ENCODE assay signal across 8 cellular contexts in genomic region chr15:75516513-75516912, GRCh38.
DNase-seq lines count a peak whose midpoint lies in the region; ATAC-seq, FAIRE-seq and TF ChIP-seq lines count a peak whose summit lies in the region.
"Not testable (repeated sequence)": the region's sequence is repeated elsewhere in the genome, so short reads cannot be mapped to it uniquely, and the experiment has no call there.

No MANE protein-coding gene starts in this region.

- FAIRE-seq in astrocyte (lab: Jason Lieb, UNC) = not testable (repeated sequence)

- not testable (repeated sequence) for TF ChIP-seq CTCF in RWPE1 (conservative IDR thresholded peaks at IDR 0.05; ENCODE audit: low read depth); astrocyte (IDR thresholded peaks at IDR 0.05; ENCODE audit: insufficient read depth, low read depth, low read length); epithelial cell of esophagus (IDR thresholded peaks at IDR 0.05; ENCODE audit: insufficient read depth, low read depth, low read length, missing control alignments); osteoblast (IDR thresholded peaks at IDR 0.05; ENCODE audit: extremely low read depth, low read depth, low read length)

- H3K4me2 ChIP-seq in astrocyte (ENCODE audit: low read length); osteoblast (ENCODE audit: insufficient read depth, low read length): not testable (repeated sequence)

- not testable (repeated sequence) for H3K79me2 ChIP-seq in astrocyte (ENCODE audit: insufficient read depth, low read length); osteoblast (ENCODE audit: insufficient read depth, low read length)

- H3K4me3 ChIP-seq in astrocyte (ENCODE audit: insufficient read depth, low read depth, low read length); epithelial cell of esophagus (ENCODE audit: low read length); osteoblast (ENCODE audit: insufficient read depth, low read length); aorta (ENCODE audit: low read length in 2 of 2): not testable (repeated sequence)

- H3K27me3 ChIP-seq in astrocyte (ENCODE audit: insufficient read depth, low read length); osteoblast (ENCODE audit: insufficient read depth, low read length); aorta (ENCODE audit: control insufficient read depth in 1 of 2, insufficient read depth in 2 of 2, low read length in 1 of 2): not testable (repeated sequence)

- CTCF ChIA-PET in RWPE1 (lab: Yijun Ruan, JAX) = not testable (repeated sequence)

- H4K20me1 ChIP-seq in astrocyte (ENCODE audit: insufficient read depth, low read length); osteoblast (ENCODE audit: insufficient read depth, low read length): not testable (repeated sequence)

- WGBS in aorta, 2 donors = 65 to 77% methylated on average over 11 to 12 of the region's 12 CpGs

- intact Hi-C loops in left cardiac atrium (cut with DNase I) = loop anchor here in 1 of 2 donors (10.0 kb wide), 1 partner anchor 58 kb away; the partner anchor contains the start of gene PTPN9
- intact Hi-C loops in aorta (cut with DNase I) = not testable (repeated sequence)

- peaks cover 15% of the 10 kb centered on the region for H3K36me3 Mint-ChIP-seq in astrocyte (ENCODE audit: low read depth, unreplicated experiment)

- H3K36me3 ChIP-seq in astrocyte (ENCODE audit: insufficient read depth, low read length) (peaks cover 35% of the 10 kb centered on the region), osteoblast (ENCODE audit: insufficient read depth, low read length) (peaks cover 30% of the 10 kb centered on the region)
- H3K36me3 ChIP-seq in aorta (ENCODE audit: control insufficient read depth in 1 of 2, insufficient read depth in 2 of 2, low read length in 1 of 2) = not testable (repeated sequence)

- DNase-seq in EH (ENCODE audit: low read depth) (peak; percentile 88), HT-29 (ENCODE audit: low spot score) (peak; percentile 48), RWPE1 (ENCODE audit: low spot score) (peak; percentile 56), astrocyte (ENCODE audit: low read depth) (peak; percentile 66), epithelial cell of esophagus (ENCODE audit: low read depth) (peak; percentile 88), left cardiac atrium (peak; percentile 41), osteoblast (ENCODE audit: insufficient read length, low spot score, missing footprints) (peak; percentile 64), aorta (peak; percentile 74 to 81)

- not testable (repeated sequence) for H3K4me1 ChIP-seq in astrocyte (ENCODE audit: insufficient read depth, low read length); osteoblast (ENCODE audit: insufficient read depth, low read length); aorta (ENCODE audit: control insufficient read depth in 1 of 2, insufficient read depth in 2 of 2, low read length in 2 of 2)

- H3K27me3 Mint-ChIP-seq in astrocyte (ENCODE audit: low read depth, unreplicated experiment) = not testable (repeated sequence)

- H3K4me1 Mint-ChIP-seq in astrocyte (ENCODE audit: low read depth, unreplicated experiment) = not testable (repeated sequence)

- peak overlapping the region; percentile 66 for H3K27ac ChIP-seq in RWPE1
- not testable (repeated sequence) for H3K27ac ChIP-seq in astrocyte (ENCODE audit: low read depth, low read length); osteoblast (ENCODE audit: low read depth, low read length); aorta (ENCODE audit: low read depth in 1 of 2, low read length in 2 of 2)

- not testable (repeated sequence) for H3K9ac ChIP-seq in astrocyte (ENCODE audit: low read length)

- H3K4me3 Mint-ChIP-seq in astrocyte (ENCODE audit: unreplicated experiment) = not testable (repeated sequence)

- not testable (repeated sequence) for H3K27ac Mint-ChIP-seq in astrocyte (ENCODE audit: unreplicated experiment)

- H3K9me3 ChIP-seq in astrocyte (ENCODE audit: insufficient read depth, low read depth, low read length); osteoblast (ENCODE audit: low read depth, low read length); aorta (ENCODE audit: control insufficient read depth, low read length): not testable (repeated sequence)

- ATAC-seq in left cardiac atrium = peak in 1 of 2 donors; percentile 72
- not testable (repeated sequence) for ATAC-seq in aorta (ENCODE audit: low FRiP score)

- not testable (repeated sequence) for H2AFZ ChIP-seq in astrocyte (ENCODE audit: low read depth, low read length); osteoblast (ENCODE audit: low read length)

- POLR2A ChIA-PET in RWPE1 (lab: Yijun Ruan, JAX; ENCODE audit: low non-redundant PET) = not testable (repeated sequence)

- H3K9me3 Mint-ChIP-seq in astrocyte (ENCODE audit: unreplicated experiment) = not testable (repeated sequence)
